In the genomic region with DNA sequence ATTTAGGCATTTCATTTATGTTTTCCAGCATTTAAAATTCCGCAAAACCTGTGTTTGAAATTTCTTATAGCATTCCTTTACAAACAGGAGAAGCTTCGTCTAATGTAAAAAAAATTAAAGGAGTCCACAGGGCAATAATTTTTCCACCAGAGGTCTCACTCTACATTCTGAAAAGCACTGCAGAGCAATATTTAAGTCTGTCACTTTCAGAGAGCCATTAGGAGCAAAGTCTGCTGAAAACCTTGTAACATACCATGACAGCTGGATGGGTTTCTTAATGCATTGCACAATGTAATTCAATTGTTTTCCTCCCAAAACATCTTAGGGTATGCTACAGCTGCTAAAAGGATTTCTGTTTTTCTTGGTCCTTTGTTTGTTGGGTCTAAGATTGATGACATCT, we compare ENCODE assay signal across 10 cellular contexts. TPM values are rescaled to one million over a fixed set of nuclear protein-coding genes. Genes with fewer than 3 reads are reported as not detected.
DNase-seq lines count a peak whose midpoint lies in the region; ATAC-seq and TF ChIP-seq lines count a peak whose summit lies in the region.
"Had no signal": no experiment of that assay in that cellular context is flagged by ENCODE, and none has a peak within 500 bp of the region (broad histone marks: within the 10 kb centered on the region; RNA-seq: fewer than 3 reads in every experiment).

No MANE protein-coding gene starts in this region.

- H3K36me3 Mint-ChIP-seq in activated CD4-positive, alpha-beta T cell treated with anti-CD3 and anti-CD28 coated beads for 36 hours (ENCODE audit: low read depth) = peaks cover 12% of the 10 kb centered on the region

- H3K4me1 ChIP-seq in BE2C = no peaks in the 10 kb centered on the region
- H3K4me1 ChIP-seq: left lung had no signal

- intact Hi-C loops in activated CD4-positive, alpha-beta T cell treated with anti-CD3 and anti-CD28 coated beads for 36 hours (cut with DNase I, micrococcal nuclease) = loop anchor here in 1 of 2 experiments (1.0 kb wide), 1 partner anchor 126 kb away; no protein-coding TSS in a partner anchor

- H3K36me3 ChIP-seq in BE2C = peaks cover 29% of the 10 kb centered on the region
- H3K36me3 ChIP-seq: left lung had no signal

- no peaks in the 10 kb centered on the region for H3K9me3 ChIP-seq in BE2C
- H3K9me3 ChIP-seq: left lung had no signal

- TF ChIP-seq CTCF in BE2C (IDR thresholded peaks at IDR 0.05; ENCODE audit: low read depth, low read length) = peak; percentile 24; the same call in 1 of the 2 replicates

- in situ Hi-C loops in KBM-7 (cut with MboI; ENCODE audit: low pct_unique_long_range_greater_than_20kb, low sequenced_read_pairs) = no loop called here

- CTCF ChIA-PET in activated CD4-positive, alpha-beta T cell treated with anti-CD3 and anti-CD28 coated beads for 36 hours (lab: Charles Lee) = interaction anchor here (1.2 to 1.3 kb wide), 2 partner anchors 33 to 127 kb away, joined by 3 to 4 read pairs; a partner anchor contains a TSS

- H3K27me3 Mint-ChIP-seq in activated CD4-positive, alpha-beta T cell treated with anti-CD3 and anti-CD28 coated beads for 36 hours = no peaks in the 10 kb centered on the region

- DNase-seq in BE2C (no peak), KBM-7 (peak; percentile 23), astrocyte of the hippocampus (ENCODE audit: low read depth, low spot score) (peak; percentile 32), medulla oblongata (ENCODE audit: extremely low spot score) (peak; percentile 16), SKM-1 treated with dmso at 0.1 percent for 144 hours (lab: John Stamatoyannopoulos, UW; ENCODE audit: unreplicated experiment) (no peak)
- no peak for DNase-seq in activated CD4-positive, alpha-beta T cell treated with anti-CD3 and anti-CD28 coated beads for 36 hours
- no peak for DNase-seq in activated CD8-positive, alpha-beta memory T cell treated with anti-CD3 and anti-CD28 coated beads, Interleukin-2, amount 50 U/mL, for 4 hours
- DNase-seq: activated naive CD4-positive, alpha-beta T cell treated with anti-CD3 and anti-CD28 coated beads for 36 hours; left lung had no signal

- H3K4me3 Mint-ChIP-seq in activated CD4-positive, alpha-beta T cell treated with anti-CD3 and anti-CD28 coated beads for 36 hours = no peak overlapping the region
- H3K4me3 Mint-ChIP-seq: activated naive CD4-positive, alpha-beta T cell treated with anti-CD3 and anti-CD28 coated beads for 36 hours had no signal

- no peaks in the 10 kb centered on the region for H3K9me3 Mint-ChIP-seq in activated CD4-positive, alpha-beta T cell treated with anti-CD3 and anti-CD28 coated beads for 36 hours (ENCODE audit: low read depth)
- H3K9me3 Mint-ChIP-seq: activated naive CD4-positive, alpha-beta T cell treated with anti-CD3 and anti-CD28 coated beads for 36 hours had no signal

- H3K27me3 ChIP-seq in BE2C = no peaks in the 10 kb centered on the region
- H3K27me3 ChIP-seq: left lung had no signal

- ATAC-seq in GM21423 (IDR thresholded peaks at IDR 0.05; ENCODE audit: unreplicated experiment) = no peak
- no peak for ATAC-seq in activated CD4-positive, alpha-beta T cell treated with anti-CD3 and anti-CD28 coated beads for 36 hours
- ATAC-seq: left lung had no signal

- H3K4me3 ChIP-seq in BE2C (ENCODE audit: low read depth, low read length) = no peak overlapping the region
- H3K4me3 ChIP-seq: left lung had no signal

- H3K27ac Mint-ChIP-seq in activated CD4-positive, alpha-beta T cell treated with anti-CD3 and anti-CD28 coated beads for 36 hours = no peak overlapping the region
- H3K27ac Mint-ChIP-seq: activated naive CD4-positive, alpha-beta T cell treated with anti-CD3 and anti-CD28 coated beads for 36 hours had no signal

- POLR2A ChIA-PET in activated CD4-positive, alpha-beta T cell treated with anti-CD3 and anti-CD28 coated beads for 36 hours (lab: Charles Lee) = no interaction called here

- no peaks in the 10 kb centered on the region for H3K4me1 Mint-ChIP-seq in activated CD4-positive, alpha-beta T cell treated with anti-CD3 and anti-CD28 coated beads for 36 hours

RNA-seq across cellular contexts. Expression of a gene that starts 18.0 kb away (rescaled TPM):
- polyA plus RNA-seq in BE2C (2012; ENCODE audit: insufficient read depth, insufficient read length, low read depth) = 0.73 TPM
- 1 to 10 TPM; 8.2 to 8.8 TPM for total RNA-seq in activated CD4-positive, alpha-beta T cell treated with anti-CD3 and anti-CD28 coated beads for 36 hours

RNA-seq across cellular contexts. Expression of a gene that starts 32.0 kb away (rescaled TPM):
- 2.5 TPM for polyA plus RNA-seq in BE2C (2012; ENCODE audit: insufficient read depth, insufficient read length, low read depth)
- 1 to 10 TPM; 1.4 to 1.5 TPM for total RNA-seq in activated CD4-positive, alpha-beta T cell treated with anti-CD3 and anti-CD28 coated beads for 36 hours

Comparison
In these comparisons a context has a peak if more than half of its experiments do, and no peak if none do; other contexts are left out.
1. DNase-seq: peak in KBM-7 (single experiment), astrocyte of the hippocampus (single experiment) and medulla oblongata (single experiment); none in BE2C (single experiment), SKM-1 treated with dmso at 0.1 percent for 144 hours (single experiment), activated CD4-positive, alpha-beta T cell treated with anti-CD3 and anti-CD28 coated beads for 36 hours (single experiment) and activated CD8-positive, alpha-beta memory T cell treated with anti-CD3 and anti-CD28 coated beads, Interleukin-2, amount 50 U/mL, for 4 hours (single experiment).